ENCODE assay signal across 14 cellular contexts in the genomic region with DNA sequence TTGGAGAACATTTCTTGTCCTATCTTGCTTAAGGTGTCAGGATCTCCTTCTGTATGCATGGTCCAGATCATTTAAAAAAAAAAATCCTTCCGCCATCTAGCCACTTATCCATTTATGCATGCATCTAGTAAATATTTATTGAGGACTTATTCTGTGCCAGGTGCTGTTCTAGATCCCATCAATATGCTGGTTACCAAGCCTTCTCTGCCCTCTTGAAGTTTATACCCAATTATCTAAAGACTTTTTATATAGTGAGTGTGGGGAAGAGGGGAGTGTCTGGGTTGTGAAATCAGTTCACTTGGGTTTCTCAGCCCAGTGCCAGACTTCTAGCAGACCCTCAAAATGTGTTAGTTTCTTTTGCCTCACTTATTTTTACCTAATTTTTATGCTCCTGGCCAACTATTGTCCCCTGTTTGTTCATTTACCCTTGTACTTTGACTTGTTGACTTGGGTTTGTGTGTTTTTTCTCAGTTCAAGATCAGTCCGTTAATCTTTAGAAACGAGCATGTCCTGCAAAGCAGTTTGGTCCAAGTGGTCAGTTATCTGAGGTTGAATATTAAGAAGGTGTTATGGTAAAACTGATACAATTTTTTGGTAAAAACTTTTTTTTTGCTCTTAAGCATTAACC.
A peak's percentile ranks its signal among the peaks of the same experiment; 100 is the strongest.
DNase-seq lines count a peak whose midpoint lies in the region; ATAC-seq lines count a peak whose summit lies in the region.
"Had no signal": no experiment of that assay in that cellular context is flagged by ENCODE, and none has a peak within 500 bp of the region (broad histone marks: within the 10 kb centered on the region; RNA-seq: fewer than 3 reads in every experiment).

No MANE protein-coding gene starts in this region.

- H3K36me3 Mint-ChIP-seq in activated naive CD8-positive, alpha-beta T cell treated with anti-CD3 and anti-CD28 coated beads, Interleukin-2, amount 50 U/mL, for 24 hours (ENCODE audit: low read depth) = peaks cover 2% of the 10 kb centered on the region
- H3K36me3 Mint-ChIP-seq in activated naive CD8-positive, alpha-beta T cell treated with anti-CD3 and anti-CD28 coated beads for 36 hours = peaks cover 8% of the 10 kb centered on the region
- H3K36me3 Mint-ChIP-seq in effector memory CD8-positive, alpha-beta T cell (ENCODE audit: insufficient read depth) = no peaks in the 10 kb centered on the region
- H3K36me3 Mint-ChIP-seq in naive thymus-derived CD8-positive, alpha-beta T cell = no peaks in the 10 kb centered on the region

- DNase-seq in activated naive CD8-positive, alpha-beta T cell treated with anti-CD3 and anti-CD28 coated beads, Interleukin-2, amount 50 U/mL, for 24 hours = no peak
- no peak for DNase-seq in activated naive CD8-positive, alpha-beta T cell treated with anti-CD3 and anti-CD28 coated beads for 36 hours
- no peak for DNase-seq in effector memory CD8-positive, alpha-beta T cell
- no peak for DNase-seq in naive thymus-derived CD8-positive, alpha-beta T cell
- DNase-seq in 8988T = no peak
- DNase-seq: EL, Karpas-422, NCI-H1105 treated with DMSO at 0.1 percent for 48 hours, NCI-H187, NCI-H446 treated with DMSO at 0.1 percent for 48 hours, NCI-H748 treated with DMSO at 0.1 percent for 48 hours had no signal

- H3K4me3 Mint-ChIP-seq in activated naive CD8-positive, alpha-beta T cell treated with anti-CD3 and anti-CD28 coated beads, Interleukin-2, amount 50 U/mL, for 24 hours = no peak overlapping the region
- no peak overlapping the region for H3K4me3 Mint-ChIP-seq in activated naive CD8-positive, alpha-beta T cell treated with anti-CD3 and anti-CD28 coated beads for 36 hours
- H3K4me3 Mint-ChIP-seq in effector memory CD8-positive, alpha-beta T cell = no peak overlapping the region
- H3K4me3 Mint-ChIP-seq in naive thymus-derived CD8-positive, alpha-beta T cell = no peak overlapping the region

- no peak for ATAC-seq in activated naive CD8-positive, alpha-beta T cell treated with anti-CD3 and anti-CD28 coated beads, Interleukin-2, amount 50 U/mL, for 24 hours
- no peak for ATAC-seq in effector memory CD8-positive, alpha-beta T cell (replicated peaks)
- ATAC-seq in naive thymus-derived CD8-positive, alpha-beta T cell = no peak
- no peak for ATAC-seq in GM18498 (IDR thresholded peaks at IDR 0.05; ENCODE audit: unreplicated experiment)
- no peak for ATAC-seq in HG02623 (IDR thresholded peaks at IDR 0.05; ENCODE audit: unreplicated experiment)
- no peak for ATAC-seq in HG02642 (IDR thresholded peaks at IDR 0.05; ENCODE audit: poor library complexity, unreplicated experiment)

- H3K27me3 Mint-ChIP-seq in activated naive CD8-positive, alpha-beta T cell treated with anti-CD3 and anti-CD28 coated beads, Interleukin-2, amount 50 U/mL, for 24 hours = no peaks in the 10 kb centered on the region
- H3K27me3 Mint-ChIP-seq in activated naive CD8-positive, alpha-beta T cell treated with anti-CD3 and anti-CD28 coated beads for 36 hours = no peaks in the 10 kb centered on the region
- no peaks in the 10 kb centered on the region for H3K27me3 Mint-ChIP-seq in effector memory CD8-positive, alpha-beta T cell
- no peaks in the 10 kb centered on the region for H3K27me3 Mint-ChIP-seq in naive thymus-derived CD8-positive, alpha-beta T cell

- H3K4me1 Mint-ChIP-seq in activated naive CD8-positive, alpha-beta T cell treated with anti-CD3 and anti-CD28 coated beads, Interleukin-2, amount 50 U/mL, for 24 hours = peaks cover 59% of the 10 kb centered on the region
- H3K4me1 Mint-ChIP-seq in activated naive CD8-positive, alpha-beta T cell treated with anti-CD3 and anti-CD28 coated beads for 36 hours = peaks cover 35% of the 10 kb centered on the region
- H3K4me1 Mint-ChIP-seq in effector memory CD8-positive, alpha-beta T cell (ENCODE audit: low read depth in 2 of 2) = peaks cover 19 to 40% of the 10 kb centered on the region in 2 donors
- H3K4me1 Mint-ChIP-seq in naive thymus-derived CD8-positive, alpha-beta T cell = peaks cover 14 to 70% (median 49%) of the 10 kb centered on the region in 4 donors

- POLR2A ChIA-PET in naive thymus-derived CD8-positive, alpha-beta T cell (lab: Charles Lee) = no interaction called here

- peak overlapping the region; percentile 51 for H3K27ac Mint-ChIP-seq in activated naive CD8-positive, alpha-beta T cell treated with anti-CD3 and anti-CD28 coated beads, Interleukin-2, amount 50 U/mL, for 24 hours
- no peak overlapping the region for H3K27ac Mint-ChIP-seq in activated naive CD8-positive, alpha-beta T cell treated with anti-CD3 and anti-CD28 coated beads for 36 hours
- peak overlapping the region; percentile 5 to 50 for H3K27ac Mint-ChIP-seq in effector memory CD8-positive, alpha-beta T cell
- H3K27ac Mint-ChIP-seq in naive thymus-derived CD8-positive, alpha-beta T cell = peak overlapping the region in 6 of 10 donors; percentile 1 to 44 (median 27)

- H3K9me3 Mint-ChIP-seq in activated naive CD8-positive, alpha-beta T cell treated with anti-CD3 and anti-CD28 coated beads, Interleukin-2, amount 50 U/mL, for 24 hours = no peaks in the 10 kb centered on the region
- H3K9me3 Mint-ChIP-seq in activated naive CD8-positive, alpha-beta T cell treated with anti-CD3 and anti-CD28 coated beads for 36 hours = no peaks in the 10 kb centered on the region
- H3K9me3 Mint-ChIP-seq in effector memory CD8-positive, alpha-beta T cell = no peaks in the 10 kb centered on the region
- H3K9me3 Mint-ChIP-seq in naive thymus-derived CD8-positive, alpha-beta T cell = no peaks in the 10 kb centered on the region
